In genomic region chr6:26285143-26286134, GRCh38 we compare ENCODE assay signal across 1 cellular context.
TF ChIP-seq lines count a peak whose summit lies in the region.

No MANE protein-coding gene starts in this region.

TF ChIP-seq in HepG2, 621 proteins besides CTCF, POLR2A, EP300 and RAD21 (continued from another document and continues in another):
- TF ChIP-seq ZNF350 (CRISPR knock-in tag; IDR thresholded peaks at IDR 0.05; ENCODE audit: borderline replicate concordance, low read depth) = peak; percentile 82; the same call in 1 of the 2 replicates
- peak; percentile 46; the same call in 1 of the 2 replicates for TF ChIP-seq HNRNPL (IDR thresholded peaks at IDR 0.05; ENCODE audit: low read depth, low read length)
- no peak; the same call in 1 of the 2 replicates for TF ChIP-seq CHD2 (IDR thresholded peaks at IDR 0.05; ENCODE audit: low read depth, low read length)
- TF ChIP-seq ZNF552 (CRISPR knock-in tag; IDR thresholded peaks at IDR 0.05; ENCODE audit: borderline replicate concordance) = no peak
- no peak for TF ChIP-seq ATAD3A (CRISPR knock-in tag; IDR thresholded peaks at IDR 0.05)
- no peak for TF ChIP-seq ZNF326 (CRISPR knock-in tag; IDR thresholded peaks at IDR 0.05; ENCODE audit: borderline replicate concordance)
- TF ChIP-seq ZSCAN20 (CRISPR knock-in tag; IDR thresholded peaks at IDR 0.05; ENCODE audit: borderline replicate concordance) = peak; percentile 62; the same call in 1 of the 2 replicates
- TF ChIP-seq ZNF430 (CRISPR knock-in tag; IDR thresholded peaks at IDR 0.05) = peak; percentile 98
- TF ChIP-seq TBX2 (CRISPR knock-in tag; IDR thresholded peaks at IDR 0.05; ENCODE audit: borderline replicate concordance) = peak; percentile 82
- TF ChIP-seq JARID2 (CRISPR knock-in tag; IDR thresholded peaks at IDR 0.05; ENCODE audit: insufficient replicate concordance) = peak; percentile 20
- no peak for TF ChIP-seq TAF15 (IDR thresholded peaks at IDR 0.05; ENCODE audit: low read depth, low read length, poor library complexity, severe bottlenecking)
- TF ChIP-seq ZNF570 (CRISPR knock-in tag; IDR thresholded peaks at IDR 0.05; ENCODE audit: borderline replicate concordance) = no peak
- TF ChIP-seq BRD4 (CRISPR knock-in tag; IDR thresholded peaks at IDR 0.05) = peak; percentile 96
- TF ChIP-seq ZNF207 (IDR thresholded peaks at IDR 0.05; ENCODE audit: borderline replicate concordance) = no peak
- no peak for TF ChIP-seq NR3C1 (CRISPR knock-in tag; IDR thresholded peaks at IDR 0.05)
- 0 out of 2 replicates have a peak, but pooled peaks have one; percentile 13 for TF ChIP-seq HOXA5 (CRISPR knock-in tag; IDR thresholded peaks at IDR 0.05)
- TF ChIP-seq ZNF615 (CRISPR knock-in tag; IDR thresholded peaks at IDR 0.05; ENCODE audit: borderline replicate concordance) = peak; percentile 85; the same call in 1 of the 2 replicates
- peak; percentile 54; the same call in 1 of the 2 replicates for TF ChIP-seq TFDP1 (CRISPR knock-in tag; IDR thresholded peaks at IDR 0.05; ENCODE audit: borderline replicate concordance)
- TF ChIP-seq CENPX (CRISPR knock-in tag; IDR thresholded peaks at IDR 0.05) = no peak
- peak; percentile 92 for TF ChIP-seq ZMYM2 (CRISPR knock-in tag; IDR thresholded peaks at IDR 0.05)
- TF ChIP-seq PAWR (CRISPR knock-in tag; IDR thresholded peaks at IDR 0.05; ENCODE audit: borderline replicate concordance) = no peak
- TF ChIP-seq MAF1 (CRISPR knock-in tag; IDR thresholded peaks at IDR 0.05; ENCODE audit: borderline replicate concordance) = 0 out of 2 replicates have a peak, but pooled peaks have one; percentile 74
- peak; percentile 32; the same call in 1 of the 2 replicates for TF ChIP-seq TBX3 (IDR thresholded peaks at IDR 0.05; ENCODE audit: borderline replicate concordance)
- TF ChIP-seq MYNN (CRISPR knock-in tag; IDR thresholded peaks at IDR 0.05; ENCODE audit: low read depth) = no peak
- no peak for TF ChIP-seq ZNF329 (CRISPR knock-in tag; IDR thresholded peaks at IDR 0.05; ENCODE audit: low read depth)
- TF ChIP-seq PRDM15 (CRISPR knock-in tag; IDR thresholded peaks at IDR 0.05) = no peak
- TF ChIP-seq ZNF558 (CRISPR knock-in tag; IDR thresholded peaks at IDR 0.05; ENCODE audit: borderline replicate concordance) = peak; percentile 88; the same call in 1 of the 2 replicates
- TF ChIP-seq NFE2L1 (CRISPR knock-in tag; IDR thresholded peaks at IDR 0.05; ENCODE audit: borderline replicate concordance) = peak; percentile 34; the same call in 1 of the 2 replicates
- peak; percentile 84; the same call in 1 of the 2 replicates for TF ChIP-seq KLF15 (CRISPR knock-in tag; IDR thresholded peaks at IDR 0.05; ENCODE audit: borderline replicate concordance)
- TF ChIP-seq GZF1 (CRISPR knock-in tag; IDR thresholded peaks at IDR 0.05) = 0 out of 2 replicates have a peak, but pooled peaks have one; percentile 15
- TF ChIP-seq ZNF484 (CRISPR knock-in tag; IDR thresholded peaks at IDR 0.05; ENCODE audit: borderline replicate concordance, low read depth) = 0 out of 2 replicates have a peak, but pooled peaks have one; percentile 50
- TF ChIP-seq NFIB (CRISPR knock-in tag; IDR thresholded peaks at IDR 0.05; ENCODE audit: borderline replicate concordance) = no peak
- TF ChIP-seq RNF2 (conservative IDR thresholded peaks at IDR 0.05; ENCODE audit: low read depth) = 0 out of 2 replicates have a peak, but pooled peaks have one; percentile 26
- peak; percentile 62 for TF ChIP-seq ZNF644 (CRISPR knock-in tag; IDR thresholded peaks at IDR 0.05; ENCODE audit: low read depth)
- peak; percentile 53; the same call in 1 of the 2 replicates for TF ChIP-seq SNAPC5 (CRISPR knock-in tag; IDR thresholded peaks at IDR 0.05; ENCODE audit: borderline replicate concordance)
- peak; percentile 69; the same call in 1 of the 2 replicates for TF ChIP-seq ZBTB43 (CRISPR knock-in tag; conservative IDR thresholded peaks at IDR 0.05)
- TF ChIP-seq SKI (IDR thresholded peaks at IDR 0.05; ENCODE audit: partially characterized antibody) = no peak
- TF ChIP-seq EEA1 (CRISPR knock-in tag; IDR thresholded peaks at IDR 0.05; ENCODE audit: borderline replicate concordance) = no peak
- TF ChIP-seq KLF11 (CRISPR knock-in tag; IDR thresholded peaks at IDR 0.05) = no peak
- TF ChIP-seq ATRX (CRISPR knock-in tag; IDR thresholded peaks at IDR 0.05; ENCODE audit: borderline replicate concordance) = no peak
- no peak for TF ChIP-seq SRSF9 (IDR thresholded peaks at IDR 0.05; ENCODE audit: borderline replicate concordance, insufficient read depth, low read depth, low read length, poor library complexity, severe bottlenecking)
- no peak for TF ChIP-seq CSRNP2 (CRISPR knock-in tag; conservative IDR thresholded peaks at IDR 0.05; ENCODE audit: low read depth)
- peak; percentile 50 for TF ChIP-seq GTF2F1 (IDR thresholded peaks at IDR 0.05; ENCODE audit: low read length)
- TF ChIP-seq ZNF501 (CRISPR knock-in tag; IDR thresholded peaks at IDR 0.05) = peak; percentile 89
- no peak for TF ChIP-seq HIC2 (CRISPR knock-in tag; IDR thresholded peaks at IDR 0.05; ENCODE audit: low read depth)
- TF ChIP-seq ZMYM3 (CRISPR knock-in tag; IDR thresholded peaks at IDR 0.05) = 0 out of 2 replicates have a peak, but pooled peaks have one; percentile 7
- no peak for TF ChIP-seq KLF13 (CRISPR knock-in tag; IDR thresholded peaks at IDR 0.05)
- no peak for TF ChIP-seq ZNF382 (CRISPR knock-in tag; IDR thresholded peaks at IDR 0.05; ENCODE audit: borderline replicate concordance)
- TF ChIP-seq, protein P1, sequence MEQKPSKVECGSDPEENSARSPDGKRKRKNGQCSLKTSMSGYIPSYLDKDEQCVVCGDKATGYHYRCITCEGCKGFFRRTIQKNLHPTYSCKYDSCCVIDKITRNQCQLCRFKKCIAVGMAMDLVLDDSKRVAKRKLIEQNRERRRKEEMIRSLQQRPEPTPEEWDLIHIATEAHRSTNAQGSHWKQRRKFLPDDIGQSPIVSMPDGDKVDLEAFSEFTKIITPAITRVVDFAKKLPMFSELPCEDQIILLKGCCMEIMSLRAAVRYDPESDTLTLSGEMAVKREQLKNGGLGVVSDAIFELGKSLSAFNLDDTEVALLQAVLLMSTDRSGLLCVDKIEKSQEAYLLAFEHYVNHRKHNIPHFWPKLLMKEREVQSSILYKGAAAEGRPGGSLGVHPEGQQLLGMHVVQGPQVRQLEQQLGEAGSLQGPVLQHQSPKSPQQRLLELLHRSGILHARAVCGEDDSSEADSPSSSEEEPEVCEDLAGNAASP (CRISPR knock-in tag; IDR thresholded peaks at IDR 0.05; ENCODE audit: borderline replicate concordance) = 0 out of 2 replicates have a peak, but pooled peaks have one; percentile 2
- TF ChIP-seq ZSCAN30 (CRISPR knock-in tag; IDR thresholded peaks at IDR 0.05) = peak; percentile 42
- TF ChIP-seq ZNF597 (CRISPR knock-in tag; IDR thresholded peaks at IDR 0.05) = no peak
- peak; percentile 84; the same call in 1 of the 2 replicates for TF ChIP-seq JUND (CRISPR knock-in tag; IDR thresholded peaks at IDR 0.05)
